16 cellular contexts compared by ENCODE assay signal in genomic region chr12:92573104-92573503, GRCh38.
"Had no signal": no experiment of that assay in that cellular context is flagged by ENCODE, and none has a peak within 500 bp of the region (broad histone marks: within the 10 kb centered on the region; RNA-seq: fewer than 3 reads in every experiment).

No MANE protein-coding gene starts in this region.

- H3K27me3 ChIP-seq: tibial artery had no signal

- FAIRE-seq: astrocyte had no signal

- H3K27me3 Mint-ChIP-seq: activated CD4-positive, alpha-beta T cell treated with anti-CD3 and anti-CD28 coated beads for 36 hours; activated CD8-positive, alpha-beta T cell treated with anti-CD3 and anti-CD28 coated beads for 36 hours; activated naive CD8-positive, alpha-beta T cell treated with anti-CD3 and anti-CD28 coated beads, Interleukin-2, amount 50 U/mL, for 24 hours had no signal

- H3K4me3 ChIP-seq: tibial artery had no signal

- H3K4me3 Mint-ChIP-seq: activated CD4-positive, alpha-beta T cell treated with anti-CD3 and anti-CD28 coated beads for 36 hours; activated CD8-positive, alpha-beta T cell treated with anti-CD3 and anti-CD28 coated beads for 36 hours; activated naive CD8-positive, alpha-beta T cell treated with anti-CD3 and anti-CD28 coated beads, Interleukin-2, amount 50 U/mL, for 24 hours; activated T-cell treated with anti-CD3 and anti-CD28 coated beads, Interleukin-2, amount 50 U/mL, for 72 hours; neural crest cell had no signal

- H3K9me3 Mint-ChIP-seq: activated naive CD8-positive, alpha-beta T cell treated with anti-CD3 and anti-CD28 coated beads, Interleukin-2, amount 50 U/mL, for 24 hours; activated T-cell treated with anti-CD3 and anti-CD28 coated beads, Interleukin-2, amount 50 U/mL, for 72 hours; neural crest cell had no signal

- H3K27ac Mint-ChIP-seq: activated CD4-positive, alpha-beta T cell treated with anti-CD3 and anti-CD28 coated beads for 36 hours; activated naive CD8-positive, alpha-beta T cell treated with anti-CD3 and anti-CD28 coated beads, Interleukin-2, amount 50 U/mL, for 24 hours; activated T-cell treated with anti-CD3 and anti-CD28 coated beads, Interleukin-2, amount 50 U/mL, for 72 hours had no signal

- H3K36me3 ChIP-seq: tibial artery had no signal

- DNase-seq: activated CD4-positive, alpha-beta T cell treated with anti-CD3 and anti-CD28 coated beads for 36 hours; activated CD8-positive, alpha-beta memory T cell treated with anti-CD3 and anti-CD28 coated beads, Interleukin-2, amount 50 U/mL, for 4 hours; activated CD8-positive, alpha-beta T cell treated with anti-CD3 and anti-CD28 coated beads for 36 hours; activated naive CD8-positive, alpha-beta T cell treated with anti-CD3 and anti-CD28 coated beads, Interleukin-2, amount 50 U/mL, for 24 hours; activated T-cell treated with anti-CD3 and anti-CD28 coated beads, Interleukin-2, amount 50 U/mL, for 72 hours; central memory CD4-positive, alpha-beta T cell; cortex of kidney; effector memory CD4-positive, alpha-beta T cell; erythroblast; hypothalamus; left cardiac atrium; stimulated activated CD4-positive, alpha-beta T cell treated with anti-CD3 and anti-CD28 coated beads, Interleukin-4, amount 100 ng/mL, for 4 hours; SW 1271; tibial artery had no signal
